14 cellular contexts compared by ENCODE assay signal in the genomic region with DNA sequence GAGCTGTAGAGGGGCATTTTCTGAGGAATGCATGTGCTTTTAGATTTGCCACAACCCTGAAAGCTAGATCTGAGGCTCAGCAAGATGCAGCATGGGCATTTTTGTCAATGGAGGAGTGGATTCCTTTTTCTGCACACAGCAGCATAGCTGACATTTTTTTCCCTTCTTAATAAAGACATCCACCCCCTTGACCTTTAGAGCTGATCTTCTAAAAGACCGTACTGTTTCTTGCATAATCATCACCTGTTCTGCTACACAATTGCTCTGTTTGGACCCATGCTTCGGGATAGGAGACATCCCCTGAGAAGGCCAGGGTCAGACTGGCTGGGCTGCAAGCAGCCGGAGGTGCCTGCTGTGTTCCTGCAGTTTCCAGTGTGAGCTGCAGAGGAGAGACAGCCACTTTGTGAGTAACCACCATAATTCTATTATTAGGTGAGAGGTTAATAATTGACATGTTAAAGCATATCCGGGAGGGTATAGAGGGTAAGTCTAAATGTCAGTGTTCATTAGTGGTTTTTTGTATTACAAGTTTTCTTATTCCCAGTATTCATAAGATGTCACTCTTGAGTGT.
DNase-seq lines count a peak whose midpoint lies in the region; ATAC-seq and TF ChIP-seq lines count a peak whose summit lies in the region.
"Had no signal": no experiment of that assay in that cellular context is flagged by ENCODE, and none has a peak within 500 bp of the region (broad histone marks: within the 10 kb centered on the region; RNA-seq: fewer than 3 reads in every experiment).

No MANE protein-coding gene starts in this region.

- H3F3A ChIP-seq in GM23338 (replicated peaks; ENCODE audit: low read depth) = no peaks in the 10 kb centered on the region

- H3K36me3 Mint-ChIP-seq in GM23338 (ENCODE audit: low read depth) = no peaks in the 10 kb centered on the region; the same call in 2 of the 3 replicates
- no peaks in the 10 kb centered on the region for H3K36me3 Mint-ChIP-seq in mesothelial cell of epicardium

- no peaks in the 10 kb centered on the region for H3K27me3 ChIP-seq in GM23338 (ENCODE audit: insufficient read depth)
- no peaks in the 10 kb centered on the region for H3K27me3 ChIP-seq in parathyroid adenoma (ENCODE audit: control insufficient read depth, insufficient read depth, low read length)
- H3K27me3 ChIP-seq in gastrocnemius medialis = no peaks in the 10 kb centered on the region

- H3K79me2 ChIP-seq in GM23338 (replicated peaks; ENCODE audit: insufficient read depth) (no peaks in the 10 kb centered on the region), parathyroid adenoma (peaks cover 2% of the 10 kb centered on the region)

- intact Hi-C loops in gastrocnemius medialis (cut with DNase I; ENCODE audit: low total_unique reads) = no loop called here

- no peaks in the 10 kb centered on the region for H3K9me2 ChIP-seq in GM23338 (ENCODE audit: insufficient read depth)

- H4K20me1 ChIP-seq in GM23338 (replicated peaks; ENCODE audit: insufficient read depth) = no peaks in the 10 kb centered on the region

- H3K4me1 Mint-ChIP-seq in GM23338 = peaks cover 27% of the 10 kb centered on the region
- H3K4me1 Mint-ChIP-seq in mesothelial cell of epicardium = peaks cover 18% of the 10 kb centered on the region

- no peak for TF ChIP-seq POLR2A in gastrocnemius medialis (IDR thresholded peaks at IDR 0.05)

- H3K4me1 ChIP-seq in GM23338 (ENCODE audit: insufficient read depth) (peaks cover 12% of the 10 kb centered on the region), parathyroid adenoma (peaks cover 49% of the 10 kb centered on the region), gastrocnemius medialis (no peaks in the 10 kb centered on the region)

- H3K9ac ChIP-seq in parathyroid adenoma = no peak overlapping the region

- no peaks in the 10 kb centered on the region for H3K9me3 ChIP-seq in parathyroid adenoma (ENCODE audit: control insufficient read depth, low read length)
- no peaks in the 10 kb centered on the region for H3K9me3 ChIP-seq in gastrocnemius medialis

- no peak for TF ChIP-seq CTCF in GM23338 (conservative IDR thresholded peaks at IDR 0.05; ENCODE audit: low read depth in 2 of 2)
- no peak for TF ChIP-seq CTCF in parathyroid adenoma (IDR thresholded peaks at IDR 0.05)
- no peak for TF ChIP-seq CTCF in gastrocnemius medialis (IDR thresholded peaks at IDR 0.05 in 4 of 5, conservative IDR thresholded peaks at IDR 0.05 in 1 of 5)
- TF ChIP-seq CTCF in mesothelial cell of epicardium (IDR thresholded peaks at IDR 0.05; ENCODE audit: unreplicated experiment) = no peak

- H3K9me3 Mint-ChIP-seq in GM23338 = no peaks in the 10 kb centered on the region; the same call in 2 of the 3 replicates
- H3K9me3 Mint-ChIP-seq in mesothelial cell of epicardium = no peaks in the 10 kb centered on the region

- H3K27ac ChIP-seq in GM23338 (ENCODE audit: low read depth) (no peak overlapping the region), parathyroid adenoma (peak overlapping the region; percentile 75), gastrocnemius medialis (no peak overlapping the region)

- peak overlapping the region; percentile 63; the same call in 1 of the 2 replicates for H2AFZ ChIP-seq in GM23338
- no peak overlapping the region for H2AFZ ChIP-seq in parathyroid adenoma

- H3K36me3 ChIP-seq in GM23338 (ENCODE audit: insufficient read depth) (no peaks in the 10 kb centered on the region), parathyroid adenoma (ENCODE audit: control insufficient read depth, insufficient read depth, low read length) (no peaks in the 10 kb centered on the region), gastrocnemius medialis (no peaks in the 10 kb centered on the region)

- no peak overlapping the region for H3K4me2 ChIP-seq in GM23338
- peak overlapping the region; percentile 57 for H3K4me2 ChIP-seq in parathyroid adenoma (ENCODE audit: low read length)
- H3K4me2 ChIP-seq: smooth muscle cell had no signal

- H3K27ac Mint-ChIP-seq in GM23338 (no peak overlapping the region; the same call in 1 of the 2 replicates), mesothelial cell of epicardium (no peak overlapping the region)

- peak; percentile 98 for ATAC-seq in GM18861 (IDR thresholded peaks at IDR 0.05; ENCODE audit: unreplicated experiment)
- ATAC-seq in GM23338 = peak; percentile 51; the same call in 2 of the 3 replicates
- ATAC-seq in gastrocnemius medialis = no peak
- no peak for ATAC-seq in GM19455 (IDR thresholded peaks at IDR 0.05; ENCODE audit: unreplicated experiment)

- H3K4me3 Mint-ChIP-seq in GM23338 (no peak overlapping the region), mesothelial cell of epicardium (no peak overlapping the region)

- no peak overlapping the region for H3K4me3 ChIP-seq in GM23338
- H3K4me3 ChIP-seq in parathyroid adenoma (ENCODE audit: low read depth, low read length) = peak overlapping the region; percentile 17
- H3K4me3 ChIP-seq in gastrocnemius medialis = no peak overlapping the region
- H3K4me3 ChIP-seq: smooth muscle cell had no signal

- DNase-seq in GM23338 (ENCODE audit: low spot score) = no peak
- peak; percentile 40 for DNase-seq in SK-MEL-5 (ENCODE audit: low read depth, low spot score)
- DNase-seq in gastrocnemius medialis = no peak
- DNase-seq in mesothelial cell of epicardium (ENCODE audit: low spot score in 2 of 2, unreplicated experiment in 2 of 2) = no peak
- no peak for DNase-seq in KG1 (lab: John Stamatoyannopoulos, UW)
- DNase-seq: activated T-cell treated with anti-CD3 and anti-CD28 coated beads, Interleukin-2, amount 50 U/mL, for 1 hour; central memory CD4-positive, alpha-beta T cell; mammary epithelial cell; NCI-H1105 treated with DMSO at 0.1 percent for 48 hours; T1000 had no signal

- in situ Hi-C loops in SK-MEL-5 (cut with HindIII; ENCODE audit: low pct_unique_long_range_greater_than_20kb, low sequenced_read_pairs) = no loop called here
- in situ Hi-C loops in gastrocnemius medialis (cut with MboI; ENCODE audit: low sequenced_read_pairs in 4 of 4) = no loop called here

- no peaks in the 10 kb centered on the region for H3K27me3 Mint-ChIP-seq in GM23338 (ENCODE audit: insufficient read depth, low read depth, poor library complexity)
- H3K27me3 Mint-ChIP-seq in mesothelial cell of epicardium (ENCODE audit: low read depth) = peaks cover under 1% of the 10 kb centered on the region

TF ChIP-seq in GM23338, 12 proteins besides CTCF, POLR2A, EP300 and RAD21 (continues in another document):
- TF ChIP-seq POLR2AphosphoS5 (IDR thresholded peaks at IDR 0.05; ENCODE audit: low read depth) (no peak), NANOG (IDR thresholded peaks at IDR 0.05; ENCODE audit: borderline replicate concordance) (no peak), EZH2phosphoT487 (IDR thresholded peaks at IDR 0.05; ENCODE audit: unreplicated experiment) (no peak)
- TF ChIP-seq, protein P1, sequence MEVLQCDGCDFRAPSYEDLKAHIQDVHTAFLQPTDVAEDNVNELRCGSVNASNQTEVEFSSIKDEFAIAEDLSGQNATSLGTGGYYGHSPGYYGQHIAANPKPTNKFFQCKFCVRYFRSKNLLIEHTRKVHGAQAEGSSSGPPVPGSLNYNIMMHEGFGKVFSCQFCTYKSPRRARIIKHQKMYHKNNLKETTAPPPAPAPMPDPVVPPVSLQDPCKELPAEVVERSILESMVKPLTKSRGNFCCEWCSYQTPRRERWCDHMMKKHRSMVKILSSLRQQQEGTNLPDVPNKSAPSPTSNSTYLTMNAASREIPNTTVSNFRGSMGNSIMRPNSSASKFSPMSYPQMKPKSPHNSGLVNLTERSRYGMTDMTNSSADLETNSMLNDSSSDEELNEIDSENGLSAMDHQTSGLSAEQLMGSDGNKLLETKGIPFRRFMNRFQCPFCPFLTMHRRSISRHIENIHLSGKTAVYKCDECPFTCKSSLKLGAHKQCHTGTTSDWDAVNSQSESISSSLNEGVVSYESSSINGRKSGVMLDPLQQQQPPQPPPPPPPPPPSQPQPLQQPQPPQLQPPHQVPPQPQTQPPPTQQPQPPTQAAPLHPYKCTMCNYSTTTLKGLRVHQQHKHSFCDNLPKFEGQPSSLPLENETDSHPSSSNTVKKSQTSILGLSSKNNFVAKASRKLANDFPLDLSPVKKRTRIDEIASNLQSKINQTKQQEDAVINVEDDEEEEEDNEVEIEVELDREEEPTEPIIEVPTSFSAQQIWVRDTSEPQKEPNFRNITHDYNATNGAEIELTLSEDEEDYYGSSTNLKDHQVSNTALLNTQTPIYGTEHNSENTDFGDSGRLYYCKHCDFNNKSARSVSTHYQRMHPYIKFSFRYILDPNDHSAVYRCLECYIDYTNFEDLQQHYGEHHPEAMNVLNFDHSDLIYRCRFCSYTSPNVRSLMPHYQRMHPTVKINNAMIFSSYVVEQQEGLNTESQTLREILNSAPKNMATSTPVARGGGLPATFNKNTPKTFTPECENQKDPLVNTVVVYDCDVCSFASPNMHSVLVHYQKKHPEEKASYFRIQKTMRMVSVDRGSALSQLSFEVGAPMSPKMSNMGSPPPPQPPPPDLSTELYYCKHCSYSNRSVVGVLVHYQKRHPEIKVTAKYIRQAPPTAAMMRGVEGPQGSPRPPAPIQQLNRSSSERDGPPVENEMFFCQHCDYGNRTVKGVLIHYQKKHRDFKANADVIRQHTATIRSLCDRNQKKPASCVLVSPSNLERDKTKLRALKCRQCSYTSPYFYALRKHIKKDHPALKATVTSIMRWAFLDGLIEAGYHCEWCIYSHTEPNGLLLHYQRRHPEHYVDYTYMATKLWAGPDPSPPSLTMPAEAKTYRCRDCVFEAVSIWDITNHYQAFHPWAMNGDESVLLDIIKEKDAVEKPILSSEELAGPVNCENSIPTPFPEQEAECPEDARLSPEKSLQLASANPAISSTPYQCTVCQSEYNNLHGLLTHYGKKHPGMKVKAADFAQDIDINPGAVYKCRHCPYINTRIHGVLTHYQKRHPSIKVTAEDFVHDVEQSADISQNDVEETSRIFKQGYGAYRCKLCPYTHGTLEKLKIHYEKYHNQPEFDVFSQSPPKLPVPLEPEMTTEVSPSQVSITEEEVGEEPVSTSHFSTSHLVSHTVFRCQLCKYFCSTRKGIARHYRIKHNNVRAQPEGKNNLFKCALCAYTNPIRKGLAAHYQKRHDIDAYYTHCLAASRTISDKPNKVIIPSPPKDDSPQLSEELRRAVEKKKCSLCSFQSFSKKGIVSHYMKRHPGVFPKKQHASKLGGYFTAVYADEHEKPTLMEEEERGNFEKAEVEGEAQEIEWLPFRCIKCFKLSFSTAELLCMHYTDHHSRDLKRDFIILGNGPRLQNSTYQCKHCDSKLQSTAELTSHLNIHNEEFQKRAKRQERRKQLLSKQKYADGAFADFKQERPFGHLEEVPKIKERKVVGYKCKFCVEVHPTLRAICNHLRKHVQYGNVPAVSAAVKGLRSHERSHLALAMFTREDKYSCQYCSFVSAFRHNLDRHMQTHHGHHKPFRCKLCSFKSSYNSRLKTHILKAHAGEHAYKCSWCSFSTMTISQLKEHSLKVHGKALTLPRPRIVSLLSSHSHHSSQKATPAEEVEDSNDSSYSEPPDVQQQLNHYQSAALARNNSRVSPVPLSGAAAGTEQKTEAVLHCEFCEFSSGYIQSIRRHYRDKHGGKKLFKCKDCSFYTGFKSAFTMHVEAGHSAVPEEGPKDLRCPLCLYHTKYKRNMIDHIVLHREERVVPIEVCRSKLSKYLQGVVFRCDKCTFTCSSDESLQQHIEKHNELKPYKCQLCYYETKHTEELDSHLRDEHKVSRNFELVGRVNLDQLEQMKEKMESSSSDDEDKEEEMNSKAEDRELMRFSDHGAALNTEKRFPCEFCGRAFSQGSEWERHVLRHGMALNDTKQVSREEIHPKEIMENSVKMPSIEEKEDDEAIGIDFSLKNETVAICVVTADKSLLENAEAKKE (CRISPR knock-in tag; IDR thresholded peaks at IDR 0.05) = no peak

Comparison
In these comparisons a context has a peak if more than half of its experiments do, and no peak if none do; other contexts are left out.
1. ATAC-seq: peak in GM18861 (single experiment) and GM23338 (single experiment); none in gastrocnemius medialis (0 of 2) and GM19455 (single experiment).